Comparison of ENCODE assay signal across 27 cellular contexts in genomic region chr13:46749951-46750350, GRCh38. TPM values are rescaled to one million over a fixed set of nuclear protein-coding genes. Genes with fewer than 3 reads are reported as not detected.
DNase-seq lines count a peak whose midpoint lies in the region; ATAC-seq and TF ChIP-seq lines count a peak whose summit lies in the region.
"Had no signal": no experiment of that assay in that cellular context is flagged by ENCODE, and none has a peak within 500 bp of the region (broad histone marks: within the 10 kb centered on the region; RNA-seq: fewer than 3 reads in every experiment).

No MANE protein-coding gene starts in this region.

- H3K27me3 Mint-ChIP-seq in activated CD8-positive, alpha-beta memory T cell treated with anti-CD3 and anti-CD28 coated beads, Interleukin-2, amount 10 ng/mL, durations not matched to agents 7 days and 5 days, result no peaks in the 10 kb centered on the region
- H3K27me3 Mint-ChIP-seq: effector memory CD8-positive, alpha-beta T cell had no signal

- H2AFZ ChIP-seq in neuronal stem cell (ENCODE audit: low read length), result no peak overlapping the region
- H2AFZ ChIP-seq: neural progenitor cell had no signal

- no peak overlapping the region for H3K4me3 ChIP-seq in SJSA1
- H3K4me3 ChIP-seq in ascending aorta, result no peak overlapping the region
- H3K4me3 ChIP-seq in neuronal stem cell (ENCODE audit: low read length in 2 of 2), result no peak overlapping the region
- H3K4me3 ChIP-seq: colonic mucosa, left lung, MG63, neural progenitor cell, prostate gland had no signal

- peak overlapping the region; percentile 16 for H3K27ac Mint-ChIP-seq in activated CD8-positive, alpha-beta memory T cell treated with anti-CD3 and anti-CD28 coated beads, Interleukin-2, amount 10 ng/mL, durations not matched to agents 7 days and 5 days
- H3K27ac Mint-ChIP-seq: activated T-helper 2 cell treated with anti-CD3 and anti-CD28 coated beads, Interferon-gamma antibody, Interleukin-2, Interleukin-4, amounts not matched to agents 10 μg/mL and 5 μg/mL and 100 μg/mL, durations not matched to agents 14 hours and 24 hours and 36 hours; effector memory CD8-positive, alpha-beta T cell; neural progenitor cell; WTC11 had no signal

- H3K4me2 ChIP-seq in neuronal stem cell (ENCODE audit: insufficient read depth, low read length, poor library complexity, severe bottlenecking), result no peak overlapping the region
- H3K4me2 ChIP-seq: neural progenitor cell had no signal

- H2BK120ac ChIP-seq in neuronal stem cell (ENCODE audit: low read depth, low read length), result no peak overlapping the region

- no peak overlapping the region for H4K8ac ChIP-seq in neuronal stem cell (ENCODE audit: low read depth, low read length)

- no peak for TF ChIP-seq CTCF in ascending aorta (IDR thresholded peaks at IDR 0.05)

- no peak overlapping the region for H4K91ac ChIP-seq in neuronal stem cell (ENCODE audit: low read depth, low read length, poor library complexity)

- WGBS in neuronal stem cell (ENCODE audit: extremely low coverage in 2 of 2, insufficient read length in 2 of 2, insufficient replicate concordance in 1 of 2), 2 donors, result no CpG with 5 or more reads among the region's 2 CpGs

- no peak for DNase-seq in activated CD8-positive, alpha-beta memory T cell treated with anti-CD3 and anti-CD28 coated beads, Interleukin-2, amount 10 ng/mL, durations not matched to agents 7 days and 5 days
- DNase-seq in activated CD8-positive, alpha-beta memory T cell treated with anti-CD3 and anti-CD28 coated beads, Interleukin-2, amount 50 U/mL, for 48 hours, result no peak
- DNase-seq in SJSA1 (ENCODE audit: low read depth in 1 of 2, low spot score in 2 of 2), result peak in 1 of 2 experiments; percentile 21
- peak; percentile 79 for DNase-seq in foreskin melanocyte
- peak; percentile 17 for DNase-seq in renal cortical epithelial cell (ENCODE audit: low read depth)
- DNase-seq in ascending aorta (ENCODE audit: low spot score in 2 of 2), result no peak
- DNase-seq in neuronal stem cell (ENCODE audit: low spot score), result no peak
- DNase-seq: 8988T; activated CD4-positive, alpha-beta T cell treated with anti-CD3 and anti-CD28 coated beads, Interleukin-2, amount 50 U/mL, for 1 hour; activated CD8-positive, alpha-beta memory T cell treated with anti-CD3 and anti-CD28 coated beads, Interleukin-2, amount 50 U/mL, for 4 hours; Caco-2; colonic mucosa; effector memory CD8-positive, alpha-beta T cell; foreskin keratinocyte; left lung; MG63; NCI-H2029 treated with DMSO at 0.1 percent for 48 hours; NCI-H2227 treated with DMSO at 0.1 percent for 48 hours; NCI-H82; trophoblast cell had no signal

- no peak overlapping the region for H2BK5ac ChIP-seq in neuronal stem cell (ENCODE audit: low read length)

- H3K9me3 ChIP-seq in SJSA1 (replicated peaks) (no peaks in the 10 kb centered on the region), ascending aorta (no peaks in the 10 kb centered on the region), neuronal stem cell (replicated peaks in 1 of 2; ENCODE audit: control insufficient read depth in 2 of 2, insufficient read depth in 1 of 2, low read depth in 1 of 2, low read length in 2 of 2) (peaks cover 0 to 2% of the 10 kb centered on the region in 2 donors)
- H3K9me3 ChIP-seq: colonic mucosa, left lung, MG63, prostate gland had no signal

- H3K4ac ChIP-seq in neuronal stem cell (ENCODE audit: low read length), result no peak overlapping the region

- H3K18ac ChIP-seq in neuronal stem cell (ENCODE audit: low read length), result no peak overlapping the region

- no peaks in the 10 kb centered on the region for H3K9me3 Mint-ChIP-seq in activated CD8-positive, alpha-beta memory T cell treated with anti-CD3 and anti-CD28 coated beads, Interleukin-2, amount 10 ng/mL, durations not matched to agents 7 days and 5 days (ENCODE audit: low read depth)
- H3K9me3 Mint-ChIP-seq: activated T-helper 2 cell treated with anti-CD3 and anti-CD28 coated beads, Interferon-gamma antibody, Interleukin-2, Interleukin-4, amounts not matched to agents 10 μg/mL and 5 μg/mL and 100 μg/mL, durations not matched to agents 14 hours and 24 hours and 36 hours; effector memory CD8-positive, alpha-beta T cell; neural progenitor cell had no signal

- no peak overlapping the region for H2BK15ac ChIP-seq in neuronal stem cell (ENCODE audit: low read length)

- H3K4me1 Mint-ChIP-seq in activated CD8-positive, alpha-beta memory T cell treated with anti-CD3 and anti-CD28 coated beads, Interleukin-2, amount 10 ng/mL, durations not matched to agents 7 days and 5 days, result peaks cover 40% of the 10 kb centered on the region
- H3K4me1 Mint-ChIP-seq: neural progenitor cell, WTC11 had no signal

- peaks cover 7% of the 10 kb centered on the region; the same call in 1 of the 2 replicates for H3K36me3 ChIP-seq in SJSA1
- H3K36me3 ChIP-seq in ascending aorta, result peaks cover 11 to 33% of the 10 kb centered on the region in 2 donors
- H3K36me3 ChIP-seq in neuronal stem cell (replicated peaks in 1 of 2; ENCODE audit: control insufficient read depth in 2 of 2, insufficient read depth in 2 of 2, low read length in 2 of 2), result peaks cover 0 to 61% of the 10 kb centered on the region in 2 donors
- H3K36me3 ChIP-seq: colonic mucosa, neural progenitor cell, prostate gland had no signal

- no peaks in the 10 kb centered on the region for H3K79me1 ChIP-seq in neuronal stem cell (ENCODE audit: low read depth, low read length)

- H3K36me3 Mint-ChIP-seq in activated CD8-positive, alpha-beta memory T cell treated with anti-CD3 and anti-CD28 coated beads, Interleukin-2, amount 10 ng/mL, durations not matched to agents 7 days and 5 days, result peaks cover 47% of the 10 kb centered on the region

- no peak overlapping the region for H2AK5ac ChIP-seq in neuronal stem cell (ENCODE audit: low read depth, low read length)

- no peak overlapping the region for H3K9ac ChIP-seq in neuronal stem cell (ENCODE audit: low read depth, low read length, poor library complexity)
- H3K9ac ChIP-seq: neural progenitor cell had no signal

- CTCF ChIA-PET in activated CD8-positive, alpha-beta memory T cell treated with anti-CD3 and anti-CD28 coated beads, Interleukin-2, amount 10 ng/mL, durations not matched to agents 7 days and 5 days (lab: Charles Lee), result no interaction called here

- H3K14ac ChIP-seq in neuronal stem cell (ENCODE audit: low read length), result no peak overlapping the region

- peaks cover 14% of the 10 kb centered on the region for H3K4me1 ChIP-seq in SJSA1 (replicated peaks)
- H3K4me1 ChIP-seq in ascending aorta, result no peaks in the 10 kb centered on the region
- H3K4me1 ChIP-seq in neuronal stem cell (ENCODE audit: control insufficient read depth in 2 of 2, insufficient read depth in 1 of 2, low read depth in 1 of 2, low read length in 2 of 2), result no peaks in the 10 kb centered on the region
- H3K4me1 ChIP-seq: colonic mucosa, foreskin keratinocyte, neural progenitor cell, prostate gland had no signal

- intact Hi-C loops in ascending aorta (cut with DNase I), result no loop called here

- no peaks in the 10 kb centered on the region for H3K27me3 ChIP-seq in SJSA1 (replicated peaks)
- H3K27me3 ChIP-seq in ascending aorta, result no peaks in the 10 kb centered on the region
- no peaks in the 10 kb centered on the region for H3K27me3 ChIP-seq in neuronal stem cell (ENCODE audit: control insufficient read depth in 3 of 3, insufficient read depth in 3 of 3, low read depth in 1 of 3, low read length in 3 of 3)
- H3K27me3 ChIP-seq: colonic mucosa, foreskin keratinocyte, left lung, MG63, neural progenitor cell had no signal

- no peak for ATAC-seq in activated CD8-positive, alpha-beta memory T cell treated with anti-CD3 and anti-CD28 coated beads, Interleukin-2, amount 10 ng/mL, durations not matched to agents 7 days and 5 days
- ATAC-seq in HG02852 (IDR thresholded peaks at IDR 0.05; ENCODE audit: unreplicated experiment), result no peak
- ATAC-seq: effector memory CD8-positive, alpha-beta T cell; esophagus mucosa; foreskin keratinocyte; HCT116; left lung; WTC11 had no signal

- no peak overlapping the region for H2BK12ac ChIP-seq in neuronal stem cell (ENCODE audit: low read length)

- peak overlapping the region; percentile 35; the same call in 1 of the 2 replicates for H3K27ac ChIP-seq in SJSA1
- H3K27ac ChIP-seq in ascending aorta, result peak overlapping the region in 1 of 2 donors; percentile 19
- no peak overlapping the region for H3K27ac ChIP-seq in neuronal stem cell (replicated peaks; ENCODE audit: low read length)
- H3K27ac ChIP-seq: colonic mucosa, foreskin keratinocyte, left lung, neural progenitor cell, prostate gland had no signal

- no peak overlapping the region for H3K23ac ChIP-seq in neuronal stem cell (ENCODE audit: low read depth, low read length, poor library complexity)

- H3K4me3 Mint-ChIP-seq in activated CD8-positive, alpha-beta memory T cell treated with anti-CD3 and anti-CD28 coated beads, Interleukin-2, amount 10 ng/mL, durations not matched to agents 7 days and 5 days, result no peak overlapping the region
- H3K4me3 Mint-ChIP-seq: effector memory CD8-positive, alpha-beta T cell; neural progenitor cell; WTC11 had no signal

RNA-seq across cellular contexts. Expression of gene ESD, which starts 47.0 kb away (rescaled TPM):
- total RNA-seq in activated CD8-positive, alpha-beta memory T cell treated with anti-CD3 and anti-CD28 coated beads, Interleukin-2, amount 10 ng/mL, durations not matched to agents 7 days and 5 days, result 10 to 100 TPM; 71.7 to 73.7 TPM
- 98.2 and 108 TPM in 2 replicates for total RNA-seq in SJSA1 (2014; rRNA removed; shearing (Covaris generic))
- total RNA-seq in renal cortical epithelial cell (132 and 150 TPM in 2 replicates), ascending aorta (58.0 TPM)
- polyA plus RNA-seq in neuronal stem cell (2013, experiment 1 of 2), result 139 TPM
- polyA plus RNA-seq in neuronal stem cell (2013, experiment 2 of 2), result 145 TPM

Comparison
In these comparisons a context has a peak if more than half of its experiments do, and no peak if none do; other contexts are left out.
1. DNase-seq: peak in foreskin melanocyte (single experiment) and renal cortical epithelial cell (single experiment); none in activated CD8-positive, alpha-beta memory T cell treated with anti-CD3 and anti-CD28 coated beads, Interleukin-2, amount 10 ng/mL, durations not matched to agents 7 days and 5 days (single experiment), activated CD8-positive, alpha-beta memory T cell treated with anti-CD3 and anti-CD28 coated beads, Interleukin-2, amount 50 U/mL, for 48 hours (single experiment), ascending aorta (0 of 2) and neuronal stem cell (single experiment).